Comparison of ENCODE assay signal across 1 cellular context in the genomic region with DNA sequence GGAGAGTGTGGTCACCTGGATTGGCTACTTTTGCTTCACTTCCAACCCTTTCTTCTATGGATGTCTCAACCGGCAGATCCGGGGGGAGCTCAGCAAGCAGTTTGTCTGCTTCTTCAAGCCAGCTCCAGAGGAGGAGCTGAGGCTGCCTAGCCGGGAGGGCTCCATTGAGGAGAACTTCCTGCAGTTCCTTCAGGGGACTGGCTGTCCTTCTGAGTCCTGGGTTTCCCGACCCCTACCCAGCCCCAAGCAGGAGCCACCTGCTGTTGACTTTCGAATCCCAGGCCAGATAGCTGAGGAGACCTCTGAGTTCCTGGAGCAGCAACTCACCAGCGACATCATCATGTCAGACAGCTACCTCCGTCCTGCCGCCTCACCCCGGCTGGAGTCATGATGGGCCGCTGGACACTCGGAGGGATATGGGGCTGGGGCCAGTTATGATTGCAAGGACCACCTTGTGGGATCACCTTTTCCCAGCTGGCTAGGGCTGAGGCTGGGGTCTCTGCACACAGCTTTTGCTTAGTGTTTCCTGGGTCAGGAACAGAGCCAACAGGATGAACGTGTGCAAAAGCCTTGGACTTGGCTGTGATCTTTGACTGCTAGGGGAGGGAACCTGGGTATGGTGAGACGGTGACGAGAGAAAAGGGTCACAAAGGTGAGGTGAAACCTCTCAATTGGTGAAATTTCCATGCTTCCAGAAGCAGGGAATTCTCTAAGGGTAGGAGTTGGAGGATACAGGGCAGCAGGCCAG.
A peak's percentile ranks its signal among the peaks of the same experiment; 100 is the strongest.
TF ChIP-seq lines count a peak whose summit lies in the region.

No MANE protein-coding gene starts in this region.

TF ChIP-seq in HepG2, 621 proteins besides CTCF, POLR2A, EP300 and RAD21 (continued from another document and continues in another):
- peak; percentile 48 for TF ChIP-seq ZNF687 (CRISPR knock-in tag; IDR thresholded peaks at IDR 0.05)
- TF ChIP-seq ZMYM3 (CRISPR knock-in tag; IDR thresholded peaks at IDR 0.05) = 0 out of 2 replicates have a peak, but pooled peaks have one; percentile 28
- TF ChIP-seq PRPF4 (IDR thresholded peaks at IDR 0.05; ENCODE audit: low read depth, low read length, poor library complexity, severe bottlenecking) = no peak
- peak; percentile 60 for TF ChIP-seq HNF4A (CRISPR knock-in tag; IDR thresholded peaks at IDR 0.05)
- no peak for TF ChIP-seq PATZ1 (CRISPR knock-in tag; IDR thresholded peaks at IDR 0.05)
- no peak for TF ChIP-seq CCAR2 (optimal IDR thresholded peaks at IDR 0.05; ENCODE audit: low read depth, low read length)
- 0 out of 2 replicates have a peak, but pooled peaks have one; percentile 17 for TF ChIP-seq PITX1 (CRISPR knock-in tag; IDR thresholded peaks at IDR 0.05)
- TF ChIP-seq ZHX1 (CRISPR knock-in tag; IDR thresholded peaks at IDR 0.05; ENCODE audit: low read depth) = no peak
- TF ChIP-seq, protein P1, sequence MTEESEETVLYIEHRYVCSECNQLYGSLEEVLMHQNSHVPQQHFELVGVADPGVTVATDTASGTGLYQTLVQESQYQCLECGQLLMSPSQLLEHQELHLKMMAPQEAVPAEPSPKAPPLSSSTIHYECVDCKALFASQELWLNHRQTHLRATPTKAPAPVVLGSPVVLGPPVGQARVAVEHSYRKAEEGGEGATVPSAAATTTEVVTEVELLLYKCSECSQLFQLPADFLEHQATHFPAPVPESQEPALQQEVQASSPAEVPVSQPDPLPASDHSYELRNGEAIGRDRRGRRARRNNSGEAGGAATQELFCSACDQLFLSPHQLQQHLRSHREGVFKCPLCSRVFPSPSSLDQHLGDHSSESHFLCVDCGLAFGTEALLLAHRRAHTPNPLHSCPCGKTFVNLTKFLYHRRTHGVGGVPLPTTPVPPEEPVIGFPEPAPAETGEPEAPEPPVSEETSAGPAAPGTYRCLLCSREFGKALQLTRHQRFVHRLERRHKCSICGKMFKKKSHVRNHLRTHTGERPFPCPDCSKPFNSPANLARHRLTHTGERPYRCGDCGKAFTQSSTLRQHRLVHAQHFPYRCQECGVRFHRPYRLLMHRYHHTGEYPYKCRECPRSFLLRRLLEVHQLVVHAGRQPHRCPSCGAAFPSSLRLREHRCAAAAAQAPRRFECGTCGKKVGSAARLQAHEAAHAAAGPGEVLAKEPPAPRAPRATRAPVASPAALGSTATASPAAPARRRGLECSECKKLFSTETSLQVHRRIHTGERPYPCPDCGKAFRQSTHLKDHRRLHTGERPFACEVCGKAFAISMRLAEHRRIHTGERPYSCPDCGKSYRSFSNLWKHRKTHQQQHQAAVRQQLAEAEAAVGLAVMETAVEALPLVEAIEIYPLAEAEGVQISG (CRISPR knock-in tag; IDR thresholded peaks at IDR 0.05) = no peak
- 0 out of 2 replicates have a peak, but pooled peaks have one; percentile 22 for TF ChIP-seq KDM5B (CRISPR knock-in tag; IDR thresholded peaks at IDR 0.05; ENCODE audit: borderline replicate concordance)
- TF ChIP-seq, protein P2, sequence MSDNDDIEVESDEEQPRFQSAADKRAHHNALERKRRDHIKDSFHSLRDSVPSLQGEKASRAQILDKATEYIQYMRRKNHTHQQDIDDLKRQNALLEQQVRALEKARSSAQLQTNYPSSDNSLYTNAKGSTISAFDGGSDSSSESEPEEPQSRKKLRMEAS (IDR thresholded peaks at IDR 0.05) = no peak
- TF ChIP-seq ZNF747 (CRISPR knock-in tag; IDR thresholded peaks at IDR 0.05; ENCODE audit: borderline replicate concordance) = no peak
- no peak for TF ChIP-seq XRCC5 (optimal IDR thresholded peaks at IDR 0.05; ENCODE audit: low read length)
- no peak for TF ChIP-seq DPF2 (CRISPR knock-in tag; IDR thresholded peaks at IDR 0.05; ENCODE audit: borderline replicate concordance, low read depth)
- TF ChIP-seq, protein P3, sequence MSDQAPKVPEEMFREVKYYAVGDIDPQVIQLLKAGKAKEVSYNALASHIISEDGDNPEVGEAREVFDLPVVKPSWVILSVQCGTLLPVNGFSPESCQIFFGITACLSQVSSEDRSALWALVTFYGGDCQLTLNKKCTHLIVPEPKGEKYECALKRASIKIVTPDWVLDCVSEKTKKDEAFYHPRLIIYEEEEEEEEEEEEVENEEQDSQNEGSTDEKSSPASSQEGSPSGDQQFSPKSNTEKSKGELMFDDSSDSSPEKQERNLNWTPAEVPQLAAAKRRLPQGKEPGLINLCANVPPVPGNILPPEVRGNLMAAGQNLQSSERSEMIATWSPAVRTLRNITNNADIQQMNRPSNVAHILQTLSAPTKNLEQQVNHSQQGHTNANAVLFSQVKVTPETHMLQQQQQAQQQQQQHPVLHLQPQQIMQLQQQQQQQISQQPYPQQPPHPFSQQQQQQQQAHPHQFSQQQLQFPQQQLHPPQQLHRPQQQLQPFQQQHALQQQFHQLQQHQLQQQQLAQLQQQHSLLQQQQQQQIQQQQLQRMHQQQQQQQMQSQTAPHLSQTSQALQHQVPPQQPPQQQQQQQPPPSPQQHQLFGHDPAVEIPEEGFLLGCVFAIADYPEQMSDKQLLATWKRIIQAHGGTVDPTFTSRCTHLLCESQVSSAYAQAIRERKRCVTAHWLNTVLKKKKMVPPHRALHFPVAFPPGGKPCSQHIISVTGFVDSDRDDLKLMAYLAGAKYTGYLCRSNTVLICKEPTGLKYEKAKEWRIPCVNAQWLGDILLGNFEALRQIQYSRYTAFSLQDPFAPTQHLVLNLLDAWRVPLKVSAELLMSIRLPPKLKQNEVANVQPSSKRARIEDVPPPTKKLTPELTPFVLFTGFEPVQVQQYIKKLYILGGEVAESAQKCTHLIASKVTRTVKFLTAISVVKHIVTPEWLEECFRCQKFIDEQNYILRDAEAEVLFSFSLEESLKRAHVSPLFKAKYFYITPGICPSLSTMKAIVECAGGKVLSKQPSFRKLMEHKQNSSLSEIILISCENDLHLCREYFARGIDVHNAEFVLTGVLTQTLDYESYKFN (CRISPR knock-in tag; conservative IDR thresholded peaks at IDR 0.05) = peak; percentile 64
- no peak for TF ChIP-seq ZNF510 (CRISPR knock-in tag; IDR thresholded peaks at IDR 0.05; ENCODE audit: low read depth)
- TF ChIP-seq, protein P4, sequence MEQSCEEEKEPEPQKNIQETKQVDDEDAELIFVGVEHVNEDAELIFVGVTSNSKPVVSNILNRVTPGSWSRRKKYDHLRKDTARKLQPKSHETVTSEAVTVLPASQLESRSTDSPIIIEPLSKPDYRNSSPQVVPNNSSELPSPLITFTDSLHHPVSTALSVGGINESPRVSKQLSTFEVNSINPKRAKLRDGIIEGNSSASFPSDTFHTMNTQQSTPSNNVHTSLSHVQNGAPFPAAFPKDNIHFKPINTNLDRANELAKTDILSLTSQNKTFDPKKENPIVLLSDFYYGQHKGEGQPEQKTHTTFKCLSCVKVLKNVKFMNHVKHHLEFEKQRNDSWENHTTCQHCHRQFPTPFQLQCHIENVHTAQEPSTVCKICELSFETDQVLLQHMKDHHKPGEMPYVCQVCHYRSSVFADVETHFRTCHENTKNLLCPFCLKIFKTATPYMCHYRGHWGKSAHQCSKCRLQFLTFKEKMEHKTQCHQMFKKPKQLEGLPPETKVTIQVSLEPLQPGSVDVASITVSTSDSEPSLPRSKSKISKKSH (CRISPR knock-in tag; IDR thresholded peaks at IDR 0.05; ENCODE audit: borderline replicate concordance) = no peak
- TF ChIP-seq KDM5A (IDR thresholded peaks at IDR 0.05; ENCODE audit: borderline replicate concordance, low read length) = no peak
- no peak for TF ChIP-seq NKX3-1 (CRISPR knock-in tag; IDR thresholded peaks at IDR 0.05)
- TF ChIP-seq ZNF20 (CRISPR knock-in tag; IDR thresholded peaks at IDR 0.05) = no peak
- no peak for TF ChIP-seq MTA1 (CRISPR knock-in tag; IDR thresholded peaks at IDR 0.05; ENCODE audit: borderline replicate concordance)
- TF ChIP-seq ZBTB20 (CRISPR knock-in tag; IDR thresholded peaks at IDR 0.05; ENCODE audit: borderline replicate concordance, low read depth) = 0 out of 2 replicates have a peak, but pooled peaks have one; percentile 13
- TF ChIP-seq ZNF292 (CRISPR knock-in tag; IDR thresholded peaks at IDR 0.05; ENCODE audit: borderline replicate concordance, low read depth) = peak; percentile 52; the same call in 1 of the 2 replicates
- TF ChIP-seq, protein P5, sequence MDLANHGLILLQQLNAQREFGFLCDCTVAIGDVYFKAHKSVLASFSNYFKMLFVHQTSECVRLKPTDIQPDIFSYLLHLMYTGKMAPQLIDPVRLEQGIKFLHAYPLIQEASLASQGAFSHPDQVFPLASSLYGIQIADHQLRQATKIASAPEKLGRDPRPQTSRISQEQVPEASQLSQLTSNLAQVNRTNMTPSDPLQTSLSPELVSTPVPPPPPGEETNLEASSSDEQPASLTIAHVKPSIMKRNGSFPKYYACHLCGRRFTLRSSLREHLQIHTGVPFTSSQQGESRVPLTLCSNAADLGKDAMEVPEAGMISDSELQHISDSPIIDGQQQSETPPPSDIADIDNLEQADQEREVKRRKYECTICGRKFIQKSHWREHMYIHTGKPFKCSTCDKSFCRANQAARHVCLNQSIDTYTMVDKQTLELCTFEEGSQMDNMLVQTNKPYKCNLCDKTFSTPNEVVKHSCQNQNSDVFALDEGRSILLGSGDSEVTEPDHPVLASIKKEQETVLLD (CRISPR knock-in tag; IDR thresholded peaks at IDR 0.05; ENCODE audit: low read depth) = no peak
- TF ChIP-seq KDM1A (CRISPR knock-in tag; IDR thresholded peaks at IDR 0.05) = no peak
- peak in 1 of 2 experiments; percentile 38; a peak in 1 of 4 replicates for TF ChIP-seq NR2F1 (CRISPR knock-in tag; IDR thresholded peaks at IDR 0.05)
- TF ChIP-seq RELA (CRISPR knock-in tag; IDR thresholded peaks at IDR 0.05) = no peak
- TF ChIP-seq RXRB (CRISPR knock-in tag; IDR thresholded peaks at IDR 0.05; ENCODE audit: borderline replicate concordance) = peak; percentile 55; the same call in 1 of the 2 replicates
- TF ChIP-seq ARNT2 (CRISPR knock-in tag; IDR thresholded peaks at IDR 0.05; ENCODE audit: low read depth) = no peak
- TF ChIP-seq TBL1XR1 (IDR thresholded peaks at IDR 0.05; ENCODE audit: borderline replicate concordance, low read length, partially characterized antibody) = peak; percentile 72
- TF ChIP-seq RARA (CRISPR knock-in tag; IDR thresholded peaks at IDR 0.05) = peak; percentile 88
- TF ChIP-seq ZNF530 (CRISPR knock-in tag; IDR thresholded peaks at IDR 0.05; ENCODE audit: low read depth) = no peak
